Comparison of ENCODE assay signal across 8 cellular contexts in genomic region chr10:84267503-84268126, GRCh38. TPM values are rescaled to one million over a fixed set of nuclear protein-coding genes. Genes with fewer than 3 reads are reported as not detected.
DNase-seq lines count a peak whose midpoint lies in the region; ATAC-seq and TF ChIP-seq lines count a peak whose summit lies in the region.

No MANE protein-coding gene starts in this region.

- no peaks in the 10 kb centered on the region for H3K79me2 ChIP-seq in osteoblast (ENCODE audit: insufficient read depth, low read length)

- H3K4me3 ChIP-seq in esophagus squamous epithelium (no peak overlapping the region), osteoblast (ENCODE audit: insufficient read depth, low read length) (no peak overlapping the region)

- H3K9me3 ChIP-seq in esophagus squamous epithelium (no peaks in the 10 kb centered on the region), osteoblast (ENCODE audit: low read depth, low read length) (no peaks in the 10 kb centered on the region)

- TF ChIP-seq POLR2A in esophagus squamous epithelium (IDR thresholded peaks at IDR 0.05): no peak

- no peak overlapping the region for H3K4me2 ChIP-seq in osteoblast (ENCODE audit: insufficient read depth, low read length)

- peak overlapping the region; percentile 64 for H2AFZ ChIP-seq in osteoblast (ENCODE audit: low read length)

- intact Hi-C loops in esophagus squamous epithelium (cut with DNase I): no loop called here

- 28 to 33% methylated on average over 5 to 7 of the region's 7 CpGs for WGBS in esophagus squamous epithelium, 2 donors

- TF ChIP-seq CTCF in C4-2B (conservative IDR thresholded peaks at IDR 0.05): peak; percentile 66
- TF ChIP-seq CTCF in esophagus squamous epithelium (IDR thresholded peaks at IDR 0.05): peak in 5 of 6 experiments; percentile 8 to 63 (median 30)
- peak; percentile 93 for TF ChIP-seq CTCF in osteoblast (IDR thresholded peaks at IDR 0.05; ENCODE audit: extremely low read depth, low read depth, low read length)
- no peak for TF ChIP-seq CTCF in omental fat pad (IDR thresholded peaks at IDR 0.05)

- H3K27me3 ChIP-seq in esophagus squamous epithelium (peaks cover 0 to 32% (median 0%) of the 10 kb centered on the region in 4 donors), osteoblast (ENCODE audit: insufficient read depth, low read length) (no peaks in the 10 kb centered on the region)

- H3K36me3 ChIP-seq in esophagus squamous epithelium (no peaks in the 10 kb centered on the region), osteoblast (ENCODE audit: insufficient read depth, low read length) (no peaks in the 10 kb centered on the region)

- DNase-seq in NCI-H2196 treated with DMSO at 0.1 percent for 48 hours (lab: John Stamatoyannopoulos, UW; ENCODE audit: unreplicated experiment) (peak; percentile 39), esophagus squamous epithelium (lab: John Stamatoyannopoulos, UW) (no peak), osteoblast (ENCODE audit: insufficient read length, low spot score, missing footprints) (no peak), omental fat pad (ENCODE audit: low spot score) (no peak)
- peak; percentile 32 to 61 (median 44) for DNase-seq in activated CD8-positive, alpha-beta memory T cell treated with anti-CD3 and anti-CD28 coated beads for 48 hours (ENCODE audit: low read depth in 2 of 3, low spot score in 2 of 3)

- H3K4me1 ChIP-seq in esophagus squamous epithelium (no peaks in the 10 kb centered on the region), osteoblast (ENCODE audit: insufficient read depth, low read length) (peaks cover 14% of the 10 kb centered on the region)

- no peaks in the 10 kb centered on the region for H4K20me1 ChIP-seq in osteoblast (ENCODE audit: insufficient read depth, low read length)

- H3K27ac ChIP-seq in C4-2B (no peak overlapping the region), esophagus squamous epithelium (no peak overlapping the region), osteoblast (ENCODE audit: low read depth, low read length) (no peak overlapping the region)

- ATAC-seq in GM21717 (IDR thresholded peaks at IDR 0.05; ENCODE audit: unreplicated experiment) (peak; percentile 68), omental fat pad (ENCODE audit: low FRiP score) (no peak), HG02970 (IDR thresholded peaks at IDR 0.05; ENCODE audit: low FRiP score, unreplicated experiment) (no peak)

RNA-seq across cellular contexts. Expression of gene RGR, which starts 22.8 kb away (rescaled TPM):
- total RNA-seq in esophagus squamous epithelium (under 1 TPM in 2 of 4 donors, not detected in 2; 0.09 to 0.57 TPM), osteoblast (not detected in 2 replicates), omental fat pad (1 to 10 TPM in 3 of 4 donors, not detected in 1; 1.5 to 3.3 (median 2.8) TPM)

RNA-seq across cellular contexts. Expression of gene LRIT1, which starts 26.3 kb away (rescaled TPM):
- total RNA-seq in esophagus squamous epithelium (under 1 TPM in 2 of 4 donors, not detected in 2; 0.19 to 0.34 TPM), osteoblast (not detected in 2 replicates), omental fat pad (not detected)

RNA-seq across cellular contexts. Expression of gene LRIT2, which starts 42.3 kb away (rescaled TPM):
- total RNA-seq in esophagus squamous epithelium (not detected), osteoblast (not detected in 2 replicates), omental fat pad (not detected)

Comparison
In these comparisons a context has a peak if more than half of its experiments do, and no peak if none do; other contexts are left out.
1. CTCF ChIP-seq: peak in C4-2B (single experiment), esophagus squamous epithelium (5 of 6) and osteoblast (single experiment); none in omental fat pad (0 of 3).
2. DNase-seq: peak in NCI-H2196 treated with DMSO at 0.1 percent for 48 hours (single experiment) and activated CD8-positive, alpha-beta memory T cell treated with anti-CD3 and anti-CD28 coated beads for 48 hours (3 of 3); none in esophagus squamous epithelium (single experiment), osteoblast (single experiment) and omental fat pad (single experiment).